Comparison of ENCODE assay signal across 18 cellular contexts in the genomic region with DNA sequence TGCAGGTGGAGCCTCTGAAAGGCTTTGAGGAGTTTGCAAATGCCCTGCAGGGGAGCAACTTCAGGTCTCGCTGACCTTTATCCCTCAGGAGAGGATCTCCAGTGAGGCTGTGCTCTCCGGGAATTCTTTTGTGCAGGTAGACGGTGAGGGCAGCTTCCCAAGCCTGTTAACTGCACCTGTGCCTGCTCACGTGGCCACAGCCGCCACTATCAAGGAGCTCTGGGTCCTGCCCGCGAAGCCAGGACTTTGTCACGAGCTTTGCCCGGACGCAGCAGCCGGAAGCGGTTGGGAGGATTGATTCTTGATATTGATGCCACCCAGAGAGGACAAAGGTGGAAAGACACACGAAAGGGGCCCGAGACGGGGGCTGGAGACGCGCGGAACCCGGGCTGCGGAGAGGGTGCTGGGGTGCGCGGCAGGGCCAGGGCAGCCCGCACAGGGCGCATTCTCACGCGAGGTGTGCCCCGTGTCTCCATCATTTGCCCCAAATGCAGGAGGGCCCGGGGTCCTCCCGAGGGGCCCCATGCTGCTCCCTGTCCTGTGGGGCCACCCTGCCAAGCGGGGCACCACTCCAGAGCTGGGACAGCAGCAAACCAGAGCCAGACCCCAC. TPM values are rescaled to one million over a fixed set of nuclear protein-coding genes. Genes with fewer than 3 reads are reported as not detected.
DNase-seq lines count a peak whose midpoint lies in the region; ATAC-seq, FAIRE-seq and TF ChIP-seq lines count a peak whose summit lies in the region.
"Had no signal": no experiment of that assay in that cellular context is flagged by ENCODE, and none has a peak within 500 bp of the region (broad histone marks: within the 10 kb centered on the region; RNA-seq: fewer than 3 reads in every experiment).

No MANE protein-coding gene starts in this region.

- H3K18ac ChIP-seq in H1 (ENCODE audit: extremely low read depth, low read length): no peak overlapping the region; the same call in 1 of the 2 replicates

- no peak overlapping the region for H2BK15ac ChIP-seq in H1 (ENCODE audit: low read length)

- no peak overlapping the region for H4K5ac ChIP-seq in H1 (ENCODE audit: insufficient read length, low read depth, low read length)

- TF ChIP-seq POLR2A in A549 (IDR thresholded peaks at IDR 0.05; ENCODE audit: low read length): no peak
- no peak for TF ChIP-seq POLR2A in H1 (IDR thresholded peaks at IDR 0.05; ENCODE audit: control extremely low read depth in 1 of 2, low read depth in 2 of 2, low read length in 2 of 2)

- H3K4me1 ChIP-seq in A549 (peaks cover 9% of the 10 kb centered on the region; the same call in 2 of the 3 replicates), H1 (replicated peaks in 1 of 4; ENCODE audit: control insufficient read depth in 3 of 4, insufficient read depth in 4 of 4, low read length in 3 of 4) (peaks cover 0 to 13% (median 5%) of the 10 kb centered on the region in 4 experiments; a peak in 6 of 7 replicates)
- H3K4me1 ChIP-seq: ascending aorta had no signal

- POLR2A ChIA-PET in A549 (lab: Yijun Ruan, JAX) (no interaction called here), H1 (lab: Charles Lee; ENCODE audit: partially characterized antibody) (no interaction called here)

- H2AK5ac ChIP-seq in H1 (ENCODE audit: low read depth, low read length): no peak overlapping the region

- 18% methylated on average over 27 of the region's 30 CpGs for WGBS in A549 (ENCODE audit: missing lambda C conversion rate)
- 78% methylated on average over 27 of the region's 30 CpGs; no CpG with 5 or more reads in 1 of the 2 experiments for WGBS in H1 (ENCODE audit: extremely low coverage in 1 of 2, insufficient coverage in 1 of 2, insufficient read length in 1 of 2, insufficient replicate concordance in 2 of 2, low coverage in 1 of 2, low lambda C conversion rate in 2 of 2, missing lambda C conversion rate in 1 of 2), 2 experiments

- TF ChIP-seq EP300 in A549 (IDR thresholded peaks at IDR 0.05) (no peak), H1 (IDR thresholded peaks at IDR 0.05; ENCODE audit: borderline replicate concordance in 1 of 2, low read depth in 2 of 2, low read length in 2 of 2) (no peak)

- ATAC-seq in A549: peak in 1 of 2 experiments; percentile 45; a peak in 3 of 6 replicates
- ATAC-seq: activated CD8-positive, alpha-beta T cell treated with anti-CD3 and anti-CD28 coated beads, Interleukin-2, amount 10 ng/mL, durations not matched to agents 7 days and 5 days; activated T-cell treated with anti-CD3 and anti-CD28 coated beads, Interleukin-2, amount 50 U/mL, for 4 hours; natural killer cell treated with Interleukin-12 subunit alpha and Interleukin-12 subunit beta and Interleukin-15 and Interleukin-18, amount 100 ng/mL, for 72 hours had no signal

- no peaks in the 10 kb centered on the region for H3K79me1 ChIP-seq in H1 (ENCODE audit: low read depth, low read length)

- no peak overlapping the region for H3K56ac ChIP-seq in H1 (replicated peaks; ENCODE audit: insufficient read length, low read depth, low read length)

- H3K4me3 ChIP-seq in A549: peak overlapping the region; percentile 36
- no peak overlapping the region for H3K4me3 ChIP-seq in H1 (ENCODE audit: extremely low read depth in 1 of 4, insufficient read depth in 2 of 4, low read depth in 3 of 4, low read length in 4 of 4)
- H3K4me3 ChIP-seq: ascending aorta, esophagus muscularis mucosa had no signal

- H3K9me3 ChIP-seq in A549: no peaks in the 10 kb centered on the region
- H3K9me3 ChIP-seq in H1 (ENCODE audit: insufficient read depth in 2 of 2, low read depth in 1 of 2, low read length in 1 of 2): no peaks in the 10 kb centered on the region
- H3K9me3 ChIP-seq: ascending aorta, esophagus muscularis mucosa had no signal

- no peak overlapping the region for H2BK5ac ChIP-seq in H1 (ENCODE audit: low read depth, low read length)

- H3K4ac ChIP-seq in H1 (replicated peaks; ENCODE audit: insufficient read length, low read depth, low read length): no peak overlapping the region

- DNase-seq in A549 (ENCODE audit: low read depth in 1 of 2, low spot score in 1 of 2) (no peak), DMS153 treated with DMSO at 0.1 percent for 48 hours (lab: John Stamatoyannopoulos, UW; ENCODE audit: unreplicated experiment) (peak; percentile 71), NCI-H2029 (lab: John Stamatoyannopoulos, UW) (peak; percentile 39), H1 (ENCODE audit: low read depth in 1 of 2, low spot score in 2 of 2) (no peak), NCI-H1694 treated with DMSO at 0.1 percent for 48 hours (lab: John Stamatoyannopoulos, UW) (no peak)
- no peak for DNase-seq in central memory CD4-positive, alpha-beta T cell
- no peak for DNase-seq in activated CD4-positive, alpha-beta T cell treated with anti-CD3 and anti-CD28 coated beads for 48 hours
- DNase-seq: activated B cell treated with CpG ODN at 0.5 μM for 24 hours; activated CD8-positive, alpha-beta T cell treated with anti-CD3 and anti-CD28 coated beads, Interleukin-2, amount 10 ng/mL, durations not matched to agents 7 days and 5 days; activated T-cell treated with anti-CD3 and anti-CD28 coated beads, Interleukin-2, amount 50 U/mL, for 4 hours; effector CD8-positive, alpha-beta T cell; Kasumi-1; NCI-H1092 treated with DMSO at 0.1 percent for 48 hours; NCI-H524 treated with DMSO at 0.1 percent for 48 hours; OCI-M1 had no signal

- no peaks in the 10 kb centered on the region for H3K23me2 ChIP-seq in H1 (ENCODE audit: low read depth, low read length)

- no peak overlapping the region for H2AFZ ChIP-seq in H1 (ENCODE audit: low read length)

- FAIRE-seq in A549 (lab: Jason Lieb, UNC) (no peak), H1 (lab: Jason Lieb, UNC) (no peak)

- no peak overlapping the region; the same call in 1 of the 2 replicates for H4K8ac ChIP-seq in H1 (ENCODE audit: extremely low read depth, insufficient read depth, low read length)

- no peak overlapping the region for H2BK12ac ChIP-seq in H1 (ENCODE audit: low read depth, low read length)

- H4K91ac ChIP-seq in H1 (replicated peaks; ENCODE audit: insufficient read length, low read length): no peak overlapping the region

- TF ChIP-seq CTCF in A549 (IDR thresholded peaks at IDR 0.05) (no peak), H1 (IDR thresholded peaks at IDR 0.05; ENCODE audit: control extremely low read depth in 1 of 3, insufficient read depth in 1 of 3, low read depth in 1 of 3, low read length in 3 of 3) (no peak)

- no peak overlapping the region for H3K9ac ChIP-seq in H1 (replicated peaks in 1 of 4; ENCODE audit: extremely low read depth in 1 of 4, low read depth in 3 of 4, low read length in 3 of 4)

- no peaks in the 10 kb centered on the region for H3K36me3 ChIP-seq in H1 (ENCODE audit: control insufficient read depth in 2 of 4, insufficient read depth in 4 of 4, low read length in 3 of 4)
- H3K36me3 ChIP-seq: ascending aorta, esophagus muscularis mucosa had no signal

- peaks cover 0 to 13% (median 0%) of the 10 kb centered on the region in 4 experiments; a peak in 1 of 7 replicates for H3K27me3 ChIP-seq in H1 (replicated peaks in 1 of 4; ENCODE audit: control insufficient read depth in 3 of 4, extremely low read depth in 1 of 4, insufficient read depth in 3 of 4, low read length in 3 of 4)

- H3K79me2 ChIP-seq in H1 (ENCODE audit: control insufficient read depth in 1 of 2, insufficient read depth in 2 of 2, low read length in 2 of 2): no peaks in the 10 kb centered on the region

- H3K27ac ChIP-seq in A549 (peak overlapping the region in 1 of 2 experiments; percentile 53; a peak in 3 of 6 replicates), H1 (ENCODE audit: low read depth, low read length) (no peak overlapping the region)
- H3K27ac ChIP-seq: ascending aorta, esophagus muscularis mucosa had no signal

- CTCF ChIA-PET in A549 (lab: Yijun Ruan, JAX) (no interaction called here), H1 (lab: Charles Lee; ENCODE audit: partially characterized antibody) (interaction anchor here (0.7 to 1.5 kb wide), 2 partner anchors 59 to 71 kb away, joined by 3 read pairs; no protein-coding TSS in a partner anchor)

- no peak overlapping the region for H3K23ac ChIP-seq in H1 (ENCODE audit: insufficient read length)

- H4K20me1 ChIP-seq in H1 (replicated peaks in 1 of 2; ENCODE audit: control insufficient read depth in 1 of 2, insufficient read depth in 2 of 2, low read length in 2 of 2): no peaks in the 10 kb centered on the region

- peak overlapping the region; percentile 77 for H3K4me2 ChIP-seq in A549
- no peak overlapping the region for H3K4me2 ChIP-seq in H1 (ENCODE audit: insufficient read depth in 1 of 2, low read depth in 2 of 2, low read length in 2 of 2)

- TF ChIP-seq RAD21 in A549 (conservative IDR thresholded peaks at IDR 0.05 in 1 of 2, IDR thresholded peaks at IDR 0.05 in 1 of 2) (no peak), H1 (IDR thresholded peaks at IDR 0.05 in 1 of 2, conservative IDR thresholded peaks at IDR 0.05 in 1 of 2; ENCODE audit: low read depth in 2 of 2, low read length in 2 of 2) (no peak)

- H3K14ac ChIP-seq in H1 (ENCODE audit: insufficient read length): no peak overlapping the region

- H2BK20ac ChIP-seq in H1 (ENCODE audit: low read length): no peak overlapping the region

- no peak overlapping the region for H2BK120ac ChIP-seq in H1 (replicated peaks; ENCODE audit: low read depth, low read length)

TF ChIP-seq in A549, 52 proteins besides CTCF, POLR2A, EP300 and RAD21 (continues in another document):
- no peak for TF ChIP-seq HOXB5 (CRISPR knock-in tag; IDR thresholded peaks at IDR 0.05)

TF ChIP-seq in H1, 55 proteins besides CTCF, POLR2A, EP300 and RAD21 (continues in another document):
- TF ChIP-seq, protein P1, sequence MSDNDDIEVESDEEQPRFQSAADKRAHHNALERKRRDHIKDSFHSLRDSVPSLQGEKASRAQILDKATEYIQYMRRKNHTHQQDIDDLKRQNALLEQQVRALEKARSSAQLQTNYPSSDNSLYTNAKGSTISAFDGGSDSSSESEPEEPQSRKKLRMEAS (IDR thresholded peaks at IDR 0.05): peak; percentile 77
- TF ChIP-seq BRCA1 (IDR thresholded peaks at IDR 0.05; ENCODE audit: low read depth, low read length): no peak

RNA-seq across cellular contexts. Expression of gene SLC9A3, which starts 18.2 kb away (rescaled TPM):
- polyA plus RNA-seq in A549 (2011; rRNA removed): 1.3 and 1.5 TPM in 2 replicates
- polyA plus RNA-seq in A549 (2012; cell fraction: cytosol; rRNA removed): 1.5 and 2.7 TPM in 2 replicates
- polyA plus RNA-seq in A549 (2012; cell fraction: nucleus; rRNA removed): 2.2 TPM in 2 replicates
- 1.3 TPM in 3 replicates for polyA plus RNA-seq in A549 (2017; fragmentation: RNase III; extraction: RNeasy Plus Mini Kit Qiagen cat#74134 plus additional on column Dnase treatment)
- polyA minus RNA-seq in A549 (2011; rRNA and poly(A)+ RNA removed): 0.17 and 0.34 TPM in 2 replicates
- 0.95 and 1.1 TPM in 2 replicates for total RNA-seq in H1 (2021; fragmentation: NEBNext Ultra II Directional; extraction: Animal tissue kit (Norgen Biotek cat#: 25700))
- 1.0 and 1.3 TPM in 2 replicates for polyA plus RNA-seq in H1 (2011; rRNA removed)
- 1.4 TPM for polyA plus RNA-seq in H1 (2011; cell fraction: cytosol; rRNA removed)
- polyA plus RNA-seq in H1 (2011; cell fraction: nucleus; rRNA removed): 1.9 TPM
- polyA plus RNA-seq in H1 (2012, experiment 1 of 2): 1.1 to 1.3 TPM (median 1.2 TPM) in 4 replicates
- polyA plus RNA-seq in H1 (2012, experiment 2 of 2): 1.6 TPM
- 1.5 TPM for polyA plus RNA-seq in H1 (2013, experiment 1 of 2)
- polyA plus RNA-seq in H1 (2013, experiment 2 of 2): 1.2 TPM
- polyA minus RNA-seq in H1 (2011; rRNA and poly(A)+ RNA removed): 0.46 and 0.47 TPM in 2 replicates
- 0.95 TPM for polyA minus RNA-seq in H1 (2011; cell fraction: cytosol; rRNA and poly(A)+ RNA removed)
- 1.4 TPM for polyA minus RNA-seq in H1 (2011; cell fraction: nucleus; rRNA and poly(A)+ RNA removed)

Comparison
In these comparisons a context has a peak if more than half of its experiments do, and no peak if none do; other contexts are left out.
1. DNase-seq: peak in DMS153 treated with DMSO at 0.1 percent for 48 hours (single experiment) and NCI-H2029 (single experiment); none in A549 (0 of 2), H1 (0 of 2), central memory CD4-positive, alpha-beta T cell (single experiment), activated CD4-positive, alpha-beta T cell treated with anti-CD3 and anti-CD28 coated beads for 48 hours (single experiment) and NCI-H1694 treated with DMSO at 0.1 percent for 48 hours (single experiment).